In genomic region chr14:76812422-76813383, GRCh38 we compare ENCODE assay signal across 1 cellular context.
TF ChIP-seq lines count a peak whose summit lies in the region.

ANGEL1 (minus strand) TSS chr14:76812882; CDS start chr14:76812827, 55 bp downstream.

TF ChIP-seq in HepG2, 621 proteins besides CTCF, POLR2A, EP300 and RAD21 (continued from another document):
- peak; percentile 45; the same call in 1 of the 2 replicates for TF ChIP-seq ZBTB34 (CRISPR knock-in tag; IDR thresholded peaks at IDR 0.05)
- TF ChIP-seq ZNF883 (CRISPR knock-in tag; IDR thresholded peaks at IDR 0.05; ENCODE audit: not compliant biosample characterization), result peak; percentile 73
- peak; percentile 66; the same call in 1 of the 2 replicates for TF ChIP-seq CBFB (CRISPR knock-in tag; IDR thresholded peaks at IDR 0.05)
- TF ChIP-seq PAF1 (CRISPR knock-in tag; IDR thresholded peaks at IDR 0.05), result no peak
- peak; percentile 55; the same call in 1 of the 2 replicates for TF ChIP-seq MXD1 (CRISPR knock-in tag; IDR thresholded peaks at IDR 0.05)
- no peak for TF ChIP-seq FOXO4 (CRISPR knock-in tag; conservative IDR thresholded peaks at IDR 0.05)
- TF ChIP-seq CAMTA2 (CRISPR knock-in tag; IDR thresholded peaks at IDR 0.05; ENCODE audit: borderline replicate concordance), result 0 out of 2 replicates have a peak, but pooled peaks have one; percentile 52
- TF ChIP-seq DNMT1 (CRISPR knock-in tag; IDR thresholded peaks at IDR 0.05), result 0 out of 2 replicates have a peak, but pooled peaks have one; percentile 61
- TF ChIP-seq CEBPG (CRISPR knock-in tag; IDR thresholded peaks at IDR 0.05), result no peak
- TF ChIP-seq ZNF232 (CRISPR knock-in tag; IDR thresholded peaks at IDR 0.05; ENCODE audit: borderline replicate concordance), result no peak; the same call in 1 of the 2 replicates
